In the genomic region with DNA sequence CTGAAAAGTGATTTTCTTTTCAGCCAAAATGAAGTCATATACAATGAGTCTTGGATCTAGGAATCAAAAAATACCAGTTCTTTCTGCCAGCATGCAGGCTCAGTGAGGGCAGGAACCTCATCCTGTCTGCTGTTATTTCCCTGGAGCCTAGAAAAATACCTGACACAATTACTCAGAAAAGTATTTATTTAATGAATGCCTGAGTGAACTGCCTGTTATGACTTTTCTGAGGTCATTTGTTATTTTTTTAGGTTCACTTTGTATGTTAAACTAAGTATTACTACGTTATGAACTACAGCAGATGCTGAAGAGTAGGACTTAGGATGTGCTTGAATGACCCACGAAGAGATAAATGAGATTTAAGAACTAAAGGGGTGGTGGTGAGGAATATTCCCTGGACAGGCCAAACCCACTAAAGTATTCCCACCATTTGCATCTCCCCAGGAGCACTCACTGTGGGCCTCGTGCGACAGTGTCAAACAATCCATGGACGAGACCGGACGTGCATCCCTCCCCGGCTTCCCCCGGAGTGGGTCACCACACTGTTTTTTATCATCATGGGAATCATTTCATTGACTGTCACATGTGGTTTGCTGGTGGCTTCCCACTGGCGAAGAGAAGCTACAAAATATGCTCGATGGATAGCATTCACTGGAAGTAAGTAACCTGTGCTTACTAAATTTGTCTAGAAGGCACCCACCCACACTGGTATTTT, we compare ENCODE assay signal across 26 cellular contexts. TPM values are rescaled to one million over a fixed set of nuclear protein-coding genes. Genes with fewer than 3 reads are reported as not detected.
A peak's percentile ranks its signal among the peaks of the same experiment; 100 is the strongest.
DNase-seq lines count a peak whose midpoint lies in the region; FAIRE-seq and TF ChIP-seq lines count a peak whose summit lies in the region.
"Had no signal": no experiment of that assay in that cellular context is flagged by ENCODE, and none has a peak within 500 bp of the region (broad histone marks: within the 10 kb centered on the region; RNA-seq: fewer than 3 reads in every experiment).

No MANE protein-coding gene starts in this region.

- no peak overlapping the region for H3K14ac ChIP-seq in neuronal stem cell (ENCODE audit: low read length)

- H3K79me1 ChIP-seq in neuronal stem cell (ENCODE audit: low read depth, low read length), result no peaks in the 10 kb centered on the region

- H4K91ac ChIP-seq in neuronal stem cell (ENCODE audit: low read depth, low read length, poor library complexity), result no peak overlapping the region

- no peaks in the 10 kb centered on the region for H3K9me3 ChIP-seq in neuronal stem cell (replicated peaks in 1 of 2; ENCODE audit: control insufficient read depth in 2 of 2, insufficient read depth in 1 of 2, low read depth in 1 of 2, low read length in 2 of 2)
- H3K9me3 ChIP-seq: breast epithelium, HAP-1, ovary, right lobe of liver, uterus had no signal

- no peak for TF ChIP-seq POLR2A in H54 (IDR thresholded peaks at IDR 0.05; ENCODE audit: low read depth, low read length)

- H2AFZ ChIP-seq in neuronal stem cell (ENCODE audit: low read length), result no peak overlapping the region

- H3K9ac ChIP-seq in neuronal stem cell (ENCODE audit: low read depth, low read length, poor library complexity), result no peak overlapping the region

- no peak overlapping the region for H2BK120ac ChIP-seq in neuronal stem cell (ENCODE audit: low read depth, low read length)

- WGBS in neuronal stem cell (ENCODE audit: extremely low coverage in 2 of 2, insufficient read length in 2 of 2, insufficient replicate concordance in 1 of 2), 2 donors, result no CpG with 5 or more reads among the region's 11 CpGs

- H2BK5ac ChIP-seq in neuronal stem cell (ENCODE audit: low read length), result no peak overlapping the region

- H3K4ac ChIP-seq in neuronal stem cell (ENCODE audit: low read length), result no peak overlapping the region

- H3K18ac ChIP-seq in neuronal stem cell (ENCODE audit: low read length), result no peak overlapping the region

- H4K8ac ChIP-seq in neuronal stem cell (ENCODE audit: low read depth, low read length), result no peak overlapping the region

- peak; percentile 35 for DNase-seq in AG08396 (ENCODE audit: low spot score)
- no peak for DNase-seq in H54 (ENCODE audit: insufficient read length, low spot score)
- DNase-seq in astrocyte of the spinal cord (ENCODE audit: low read depth, low spot score), result peak; percentile 48
- peak; percentile 37 for DNase-seq in hepatic stellate cell (ENCODE audit: low spot score)
- no peak for DNase-seq in neuronal stem cell (ENCODE audit: low spot score)
- no peak for DNase-seq in NCI-H128 (lab: John Stamatoyannopoulos, UW; ENCODE audit: unreplicated experiment)
- DNase-seq in KBM-7, result no peak
- DNase-seq in NK-92 treated with Interleukin-12 subunit alpha and Interleukin-12 subunit beta, amount 100 ng/mL, for 24 hours (lab: John Stamatoyannopoulos, UW), result no peak
- DNase-seq: ACHN; activated CD4-positive, alpha-beta T cell treated with anti-CD3 and anti-CD28 coated beads for 36 hours; activated naive CD8-positive, alpha-beta T cell treated with anti-CD3 and anti-CD28 coated beads, Interleukin-2, amount 50 U/mL, for 24 hours; DMS53; Karpas-422; naive B cell; NCI-H1105; NCI-H2107; NCI-H510A treated with DMSO at 0.1 percent for 48 hours; ovary; right lobe of liver; substantia nigra; uterus had no signal

- H3K4me3 ChIP-seq in astrocyte of the spinal cord (ENCODE audit: low read depth, low read length), result no peak overlapping the region
- no peak overlapping the region for H3K4me3 ChIP-seq in neuronal stem cell (ENCODE audit: low read length in 2 of 2)
- H3K4me3 ChIP-seq: breast epithelium, HAP-1, ovary, right lobe of liver, uterus had no signal

- H3K4me1 ChIP-seq in neuronal stem cell (ENCODE audit: control insufficient read depth in 2 of 2, insufficient read depth in 1 of 2, low read depth in 1 of 2, low read length in 2 of 2), result peaks cover 1 to 6% of the 10 kb centered on the region in 2 donors
- H3K4me1 ChIP-seq: breast epithelium, right lobe of liver had no signal

- H2AK5ac ChIP-seq in neuronal stem cell (ENCODE audit: low read depth, low read length), result no peak overlapping the region

- H2BK15ac ChIP-seq in neuronal stem cell (ENCODE audit: low read length), result no peak overlapping the region

- H3K23ac ChIP-seq in neuronal stem cell (ENCODE audit: low read depth, low read length, poor library complexity), result no peak overlapping the region

- H3K4me2 ChIP-seq in neuronal stem cell (ENCODE audit: insufficient read depth, low read length, poor library complexity, severe bottlenecking), result no peak overlapping the region

- H3K27me3 ChIP-seq in neuronal stem cell (ENCODE audit: control insufficient read depth in 3 of 3, insufficient read depth in 3 of 3, low read depth in 1 of 3, low read length in 3 of 3), result no peaks in the 10 kb centered on the region
- H3K27me3 ChIP-seq: breast epithelium, ovary, right lobe of liver, uterus had no signal

- in situ Hi-C loops in astrocyte of the spinal cord (cut with HindIII; ENCODE audit: low sequenced_read_pairs), result no loop called here
- in situ Hi-C loops in KBM-7 (cut with MboI; ENCODE audit: low pct_unique_long_range_greater_than_20kb, low sequenced_read_pairs), result no loop called here

- peak; percentile 55 for FAIRE-seq in H54 (lab: Jason Lieb, UNC)
- FAIRE-seq: frontal cortex, TTC549 had no signal

- no peak overlapping the region for H3K27ac ChIP-seq in neuronal stem cell (replicated peaks; ENCODE audit: low read length)
- H3K27ac ChIP-seq: breast epithelium, ovary, right lobe of liver, uterus had no signal

- peaks cover 0 to 3% of the 10 kb centered on the region in 2 donors for H3K36me3 ChIP-seq in neuronal stem cell (replicated peaks in 1 of 2; ENCODE audit: control insufficient read depth in 2 of 2, insufficient read depth in 2 of 2, low read length in 2 of 2)
- H3K36me3 ChIP-seq: breast epithelium, HAP-1, ovary, uterus had no signal

- no peak overlapping the region for H2BK12ac ChIP-seq in neuronal stem cell (ENCODE audit: low read length)

- TF ChIP-seq CTCF in astrocyte of the spinal cord (IDR thresholded peaks at IDR 0.05; ENCODE audit: low read depth, low read length), result no peak

RNA-seq across cellular contexts. Expression of a gene that starts 17.1 kb away (rescaled TPM):
- 0.84 TPM for polyA plus RNA-seq in neuronal stem cell (2013, experiment 1 of 2)
- 0.75 TPM for polyA plus RNA-seq in neuronal stem cell (2013, experiment 2 of 2)
- polyA plus RNA-seq: CD14-positive monocyte had no signal

Comparison
In these comparisons a context has a peak if more than half of its experiments do, and no peak if none do; other contexts are left out.
1. DNase-seq: peak in AG08396 (single experiment), astrocyte of the spinal cord (single experiment) and hepatic stellate cell (single experiment); none in H54 (single experiment), neuronal stem cell (single experiment), NCI-H128 (single experiment), KBM-7 (single experiment) and NK-92 treated with Interleukin-12 subunit alpha and Interleukin-12 subunit beta, amount 100 ng/mL, for 24 hours (single experiment).